11 cellular contexts compared by ENCODE assay signal in genomic region chr1:173474097-173474779, GRCh38. TPM values are rescaled to one million over a fixed set of nuclear protein-coding genes. Genes with fewer than 3 reads are reported as not detected.
DNase-seq lines count a peak whose midpoint lies in the region; ATAC-seq lines count a peak whose summit lies in the region.
"Had no signal": no experiment of that assay in that cellular context is flagged by ENCODE, and none has a peak within 500 bp of the region (broad histone marks: within the 10 kb centered on the region; RNA-seq: fewer than 3 reads in every experiment).

No MANE protein-coding gene starts in this region.

- peak overlapping the region in 6 of 8 donors; percentile 15 to 63 (median 51) for H3K27ac Mint-ChIP-seq in CD8-positive, alpha-beta memory T cell
- H3K27ac Mint-ChIP-seq in stimulated activated naive B cell treated with anti-CD40 and anti-IgM and Interleukin-4, amounts not matched to agents 10 μg/mL and 1 μg/mL and 100 μg/mL, for 72 hours: no peak overlapping the region

- H3K9me3 ChIP-seq in CD8-positive, alpha-beta memory T cell (ENCODE audit: low read length): peaks cover 5% of the 10 kb centered on the region
- peaks cover 0 to 4% of the 10 kb centered on the region in 2 donors for H3K9me3 ChIP-seq in mucosa of rectum (ENCODE audit: control insufficient read depth in 2 of 2, low read length in 2 of 2)

- no peaks in the 10 kb centered on the region for H3K27me3 Mint-ChIP-seq in CD8-positive, alpha-beta memory T cell
- no peaks in the 10 kb centered on the region for H3K27me3 Mint-ChIP-seq in stimulated activated naive B cell treated with anti-CD40 and anti-IgM and Interleukin-4, amounts not matched to agents 10 μg/mL and 1 μg/mL and 100 μg/mL, for 72 hours

- CTCF ChIA-PET in CD8-positive, alpha-beta memory T cell (lab: Charles Lee): no interaction called here

- peaks cover 49 to 66% (median 62%) of the 10 kb centered on the region in 3 donors for H3K4me1 Mint-ChIP-seq in CD8-positive, alpha-beta memory T cell
- peaks cover 22 to 37% of the 10 kb centered on the region in 2 donors for H3K4me1 Mint-ChIP-seq in stimulated activated naive B cell treated with anti-CD40 and anti-IgM and Interleukin-4, amounts not matched to agents 10 μg/mL and 1 μg/mL and 100 μg/mL, for 72 hours

- peaks cover 17 to 45% (median 29%) of the 10 kb centered on the region in 3 donors for H3K36me3 Mint-ChIP-seq in CD8-positive, alpha-beta memory T cell
- peaks cover 31 to 32% of the 10 kb centered on the region in 2 donors for H3K36me3 Mint-ChIP-seq in stimulated activated naive B cell treated with anti-CD40 and anti-IgM and Interleukin-4, amounts not matched to agents 10 μg/mL and 1 μg/mL and 100 μg/mL, for 72 hours

- no peak overlapping the region for H3K4me3 ChIP-seq in CD8-positive, alpha-beta memory T cell (ENCODE audit: low read length)
- H3K4me3 ChIP-seq in mucosa of rectum (ENCODE audit: low read length in 2 of 2): peak overlapping the region in 1 of 2 donors; percentile 90

- DNase-seq in CD8-positive, alpha-beta memory T cell: no peak
- DNase-seq in NCI-H1092 treated with DMSO at 0.1 percent for 48 hours (lab: John Stamatoyannopoulos, UW): peak; percentile 68
- DNase-seq in cerebellar cortex (ENCODE audit: low spot score): peak; percentile 19
- no peak for DNase-seq in KBM-7
- no peak for DNase-seq in stimulated activated naive B cell treated with anti-CD40 and anti-IgM and Interleukin-4, amounts not matched to agents 10 μg/mL and 1 μg/mL and 100 μg/mL, for 72 hours
- DNase-seq in amygdala (lab: John Stamatoyannopoulos, UW): no peak
- DNase-seq: activated effector memory CD4-positive, alpha-beta T cell treated with Interleukin-2 at 50 U/mL for 16 hours; NCI-H2227 treated with DMSO at 0.1 percent for 48 hours; stimulated activated CD4-positive, alpha-beta T cell treated with anti-CD3 and anti-CD28 coated beads, Interleukin-4, amount 100 ng/mL, for 4 hours had no signal

- peaks cover 5% of the 10 kb centered on the region for H3K36me3 ChIP-seq in CD8-positive, alpha-beta memory T cell (ENCODE audit: insufficient read depth, low read length)
- H3K36me3 ChIP-seq in mucosa of rectum (ENCODE audit: control insufficient read depth in 2 of 2, insufficient read depth in 2 of 2, low read length in 2 of 2): no peaks in the 10 kb centered on the region

- ATAC-seq in HG03045 (IDR thresholded peaks at IDR 0.05; ENCODE audit: unreplicated experiment): no peak
- no peak for ATAC-seq in stimulated activated naive B cell treated with anti-CD40 and anti-IgM and Interleukin-4, amounts not matched to agents 10 μg/mL and 1 μg/mL and 100 μg/mL, for 72 hours (replicated peaks)

- H3K9ac ChIP-seq in mucosa of rectum (ENCODE audit: low read depth in 1 of 2, low read length in 2 of 2): peak overlapping the region in 1 of 2 donors; percentile 52

- no peak overlapping the region for H3K27ac ChIP-seq in CD8-positive, alpha-beta memory T cell (ENCODE audit: low read depth, low read length)
- peak overlapping the region; percentile 63 to 97 for H3K27ac ChIP-seq in mucosa of rectum (ENCODE audit: low read depth in 2 of 2, low read length in 2 of 2)

- in situ Hi-C loops in KBM-7 (cut with MboI; ENCODE audit: low pct_unique_long_range_greater_than_20kb, low sequenced_read_pairs): no loop called here

- peak overlapping the region in 6 of 7 donors; percentile 45 to 95 (median 62) for H3K4me3 Mint-ChIP-seq in CD8-positive, alpha-beta memory T cell
- no peak overlapping the region for H3K4me3 Mint-ChIP-seq in stimulated activated naive B cell treated with anti-CD40 and anti-IgM and Interleukin-4, amounts not matched to agents 10 μg/mL and 1 μg/mL and 100 μg/mL, for 72 hours

- H3K9me3 Mint-ChIP-seq in CD8-positive, alpha-beta memory T cell: peaks cover 7 to 21% (median 15%) of the 10 kb centered on the region in 5 donors
- peaks cover 5 to 13% of the 10 kb centered on the region in 2 donors for H3K9me3 Mint-ChIP-seq in stimulated activated naive B cell treated with anti-CD40 and anti-IgM and Interleukin-4, amounts not matched to agents 10 μg/mL and 1 μg/mL and 100 μg/mL, for 72 hours

- peaks cover 33% of the 10 kb centered on the region for H3K4me1 ChIP-seq in CD8-positive, alpha-beta memory T cell (ENCODE audit: insufficient read depth, low read length)
- H3K4me1 ChIP-seq in mucosa of rectum (ENCODE audit: control insufficient read depth in 2 of 2, insufficient read depth in 2 of 2, low read length in 2 of 2): peaks cover 28 to 46% of the 10 kb centered on the region in 2 donors

- no peaks in the 10 kb centered on the region for H3K27me3 ChIP-seq in CD8-positive, alpha-beta memory T cell (ENCODE audit: insufficient read depth, low read length, poor library complexity, severe bottlenecking)
- no peaks in the 10 kb centered on the region for H3K27me3 ChIP-seq in mucosa of rectum (ENCODE audit: control insufficient read depth in 2 of 2, insufficient read depth in 2 of 2, low read length in 2 of 2)

- POLR2A ChIA-PET in CD8-positive, alpha-beta memory T cell (lab: Charles Lee): no interaction called here

RNA-seq across cellular contexts. Expression of gene PRDX6, which starts 2.9 kb away (rescaled TPM):
- 100 to 1,000 TPM; 134 to 140 TPM for total RNA-seq in CD8-positive, alpha-beta memory T cell
- 159 TPM for polyA plus RNA-seq in CD8-positive, alpha-beta memory T cell

Comparison
In these comparisons a context has a peak if more than half of its experiments do, and no peak if none do; other contexts are left out.
1. DNase-seq: peak in NCI-H1092 treated with DMSO at 0.1 percent for 48 hours (single experiment) and cerebellar cortex (single experiment); none in CD8-positive, alpha-beta memory T cell (0 of 5), KBM-7 (single experiment), stimulated activated naive B cell treated with anti-CD40 and anti-IgM and Interleukin-4, amounts not matched to agents 10 μg/mL and 1 μg/mL and 100 μg/mL, for 72 hours (single experiment) and amygdala (0 of 56).
2. H3K4me3 Mint-ChIP-seq: peak in CD8-positive, alpha-beta memory T cell (6 of 7); none in stimulated activated naive B cell treated with anti-CD40 and anti-IgM and Interleukin-4, amounts not matched to agents 10 μg/mL and 1 μg/mL and 100 μg/mL, for 72 hours (0 of 2).